ENCODE assay signal across 32 cellular contexts in genomic region chrX:7908821-7909220, GRCh38.
"Had no signal": no experiment of that assay in that cellular context is flagged by ENCODE, and none has a peak within 500 bp of the region (broad histone marks: within the 10 kb centered on the region; RNA-seq: fewer than 3 reads in every experiment).

No MANE protein-coding gene starts in this region.

- H3K27me3 Mint-ChIP-seq: activated B cell treated with CpG ODN at 0.5 μM for 24 hours; activated CD4-positive, alpha-beta memory T cell treated with anti-CD3 and anti-CD28 coated beads for 36 hours; activated CD4-positive, alpha-beta T cell treated with anti-CD3 and anti-CD28 coated beads, Interleukin-2, amount 10 ng/mL, durations not matched to agents 24 days and 14 days; activated CD8-positive, alpha-beta T cell treated with anti-CD3 and anti-CD28 coated beads for 36 hours; activated naive CD8-positive, alpha-beta T cell treated with anti-CD3 and anti-CD28 coated beads for 36 hours; activated T-helper 17 cell treated with anti-CD3 and anti-CD28 coated beads, Interleukin-2, amount 50 U/mL, for 72 hours had no signal

- H3K4me1 Mint-ChIP-seq: activated B cell treated with CpG ODN at 0.5 μM for 24 hours; activated CD4-positive, alpha-beta T cell treated with anti-CD3 and anti-CD28 coated beads, Interleukin-2, amount 10 ng/mL, durations not matched to agents 24 days and 14 days; activated naive CD8-positive, alpha-beta T cell treated with anti-CD3 and anti-CD28 coated beads for 36 hours; activated T-helper 17 cell treated with anti-CD3 and anti-CD28 coated beads, Interleukin-2, amount 50 U/mL, for 72 hours; brain had no signal

- ATAC-seq: activated CD8-positive, alpha-beta T cell treated with anti-CD3 and anti-CD28 coated beads for 36 hours; activated naive CD4-positive, alpha-beta T cell treated with anti-CD3 and anti-CD28 coated beads, Interleukin-2, amount 50 U/mL, for 72 hours; activated T-cell treated with anti-CD3 and anti-CD28 coated beads, Interleukin-2, amount 50 U/mL, for 4 hours; activated T-cell treated with anti-CD3 and anti-CD28 coated beads, Interleukin-2, amount 50 U/mL, for 72 hours; activated T-helper 17 cell treated with anti-CD3 and anti-CD28 coated beads, Interleukin-2, amount 50 U/mL, for 72 hours had no signal

- H3K27ac Mint-ChIP-seq: activated B cell treated with CpG ODN at 0.5 μM for 24 hours; activated CD4-positive, alpha-beta memory T cell treated with anti-CD3 and anti-CD28 coated beads for 36 hours; activated CD4-positive, alpha-beta T cell treated with anti-CD3 and anti-CD28 coated beads, Interleukin-2, amount 10 ng/mL, durations not matched to agents 24 days and 14 days; activated CD8-positive, alpha-beta T cell treated with anti-CD3 and anti-CD28 coated beads for 36 hours; activated naive CD4-positive, alpha-beta T cell treated with anti-CD3 and anti-CD28 coated beads for 36 hours; activated naive CD4-positive, alpha-beta T cell treated with anti-CD3 and anti-CD28 coated beads, Interleukin-2, amount 50 U/mL, for 72 hours; activated naive CD8-positive, alpha-beta T cell treated with anti-CD3 and anti-CD28 coated beads for 36 hours; activated T-cell treated with anti-CD3 and anti-CD28 coated beads, Interleukin-2, amount 50 U/mL, for 72 hours; activated T-helper 1 cell treated with anti-CD3 and anti-CD28 coated beads, Interleukin-12 subunit alpha, Interleukin-12 subunit beta, Interleukin-2, Interleukin-4 antibody, amounts not matched to agents 30 ng/mL and 10 ng/mL and 1 ng/mL, durations not matched to agents 14 hours and 24 hours and 36 hours; activated T-helper 17 cell treated with anti-CD3 and anti-CD28 coated beads, Interleukin-2, amount 50 U/mL, for 72 hours; T-helper 1 cell treated with Interleukin-12 subunit alpha and Interleukin-12 subunit beta and Interleukin-4 antibody, amounts not matched to agents 30 μg/mL and 1 μg/mL, for 36 hours; T-helper 2 cell treated with Interferon-gamma antibody and Interleukin-4, amounts not matched to agents 5 μg/mL and 100 μg/mL, for 36 hours had no signal

- DNase-seq: activated B cell treated with CpG ODN at 0.5 μM for 24 hours; activated CD4-positive, alpha-beta memory T cell treated with anti-CD3 and anti-CD28 coated beads for 36 hours; activated CD4-positive, alpha-beta T cell treated with anti-CD3 and anti-CD28 coated beads for 4 hours; activated CD4-positive, alpha-beta T cell treated with anti-CD3 and anti-CD28 coated beads, Interleukin-2, amount 10 ng/mL, durations not matched to agents 24 days and 14 days; activated CD4-positive, alpha-beta T cell treated with anti-CD3 and anti-CD28 coated beads, Interleukin-2, amount 50 U/mL, for 1 hour; activated CD4-positive, alpha-beta T cell treated with anti-CD3 and anti-CD28 coated beads, Interleukin-2, amount 50 U/mL, for 4 hours; activated CD4-positive, CD25-positive, alpha-beta regulatory T cell treated with anti-CD3 and anti-CD28 coated beads, Interleukin-2, amount 50 U/mL, for 72 hours; activated CD8-positive, alpha-beta memory T cell treated with anti-CD3 and anti-CD28 coated beads, Interleukin-2, amount 50 U/mL, for 4 hours; activated CD8-positive, alpha-beta T cell treated with anti-CD3 and anti-CD28 coated beads for 36 hours; activated effector memory CD4-positive, alpha-beta T cell treated with anti-CD3 and anti-CD28 coated beads, Interleukin-2, amount 50 U/mL, for 16 hours; activated gamma-delta T cell treated with Interleukin-2 at 50 U/mL for 16 hours; activated naive CD4-positive, alpha-beta T cell; activated naive CD4-positive, alpha-beta T cell treated with anti-CD3 and anti-CD28 coated beads for 36 hours; activated naive CD4-positive, alpha-beta T cell treated with anti-CD3 and anti-CD28 coated beads, Interleukin-2, amount 50 U/mL, for 16 hours; activated naive CD8-positive, alpha-beta T cell treated with anti-CD3 and anti-CD28 coated beads for 36 hours; activated T-cell treated with anti-CD3 and anti-CD28 coated beads for 4 hours; activated T-cell treated with anti-CD3 and anti-CD28 coated beads, Interleukin-2, amount 50 U/mL, for 1 hour; activated T-cell treated with anti-CD3 and anti-CD28 coated beads, Interleukin-2, amount 50 U/mL, for 4 hours; activated T-cell treated with anti-CD3 and anti-CD28 coated beads, Interleukin-2, amount 50 U/mL, for 72 hours; adrenal gland; amniotic stem cell; aorta; central memory CD4-positive, alpha-beta T cell; T-helper 1 cell; T-helper 2 cell; T-helper 9 cell had no signal

- H3K9me3 Mint-ChIP-seq: activated B cell treated with CpG ODN at 0.5 μM for 24 hours; activated CD4-positive, alpha-beta memory T cell treated with anti-CD3 and anti-CD28 coated beads for 36 hours; activated CD4-positive, alpha-beta T cell treated with anti-CD3 and anti-CD28 coated beads, Interleukin-2, amount 10 ng/mL, durations not matched to agents 24 days and 14 days; activated CD8-positive, alpha-beta T cell treated with anti-CD3 and anti-CD28 coated beads for 36 hours; activated naive CD4-positive, alpha-beta T cell treated with anti-CD3 and anti-CD28 coated beads for 36 hours; activated naive CD4-positive, alpha-beta T cell treated with anti-CD3 and anti-CD28 coated beads, Interleukin-2, amount 50 U/mL, for 72 hours; activated naive CD8-positive, alpha-beta T cell treated with anti-CD3 and anti-CD28 coated beads for 36 hours; activated T-cell treated with anti-CD3 and anti-CD28 coated beads, Interleukin-2, amount 50 U/mL, for 4 hours; activated T-cell treated with anti-CD3 and anti-CD28 coated beads, Interleukin-2, amount 50 U/mL, for 72 hours; activated T-helper 1 cell treated with anti-CD3 and anti-CD28 coated beads, Interleukin-12 subunit alpha, Interleukin-12 subunit beta, Interleukin-2, Interleukin-4 antibody, amounts not matched to agents 30 ng/mL and 10 ng/mL and 1 ng/mL, durations not matched to agents 14 hours and 24 hours and 36 hours; activated T-helper 17 cell treated with anti-CD3 and anti-CD28 coated beads, Interleukin-2, amount 50 U/mL, for 72 hours; brain; T-helper 1 cell treated with Interleukin-12 subunit alpha and Interleukin-12 subunit beta and Interleukin-4 antibody, amounts not matched to agents 30 μg/mL and 1 μg/mL, for 36 hours; T-helper 2 cell treated with Interferon-gamma antibody and Interleukin-4, amounts not matched to agents 5 μg/mL and 100 μg/mL, for 36 hours had no signal

- H3K4me3 Mint-ChIP-seq: activated B cell treated with CpG ODN at 0.5 μM for 24 hours; activated CD4-positive, alpha-beta memory T cell treated with anti-CD3 and anti-CD28 coated beads for 36 hours; activated CD4-positive, alpha-beta T cell treated with anti-CD3 and anti-CD28 coated beads, Interleukin-2, amount 10 ng/mL, durations not matched to agents 24 days and 14 days; activated CD8-positive, alpha-beta T cell treated with anti-CD3 and anti-CD28 coated beads for 36 hours; activated naive CD4-positive, alpha-beta T cell treated with anti-CD3 and anti-CD28 coated beads for 36 hours; activated naive CD8-positive, alpha-beta T cell treated with anti-CD3 and anti-CD28 coated beads for 36 hours; activated T-cell treated with anti-CD3 and anti-CD28 coated beads, Interleukin-2, amount 50 U/mL, for 4 hours; activated T-cell treated with anti-CD3 and anti-CD28 coated beads, Interleukin-2, amount 50 U/mL, for 72 hours; activated T-helper 1 cell treated with anti-CD3 and anti-CD28 coated beads, Interleukin-12 subunit alpha, Interleukin-12 subunit beta, Interleukin-2, Interleukin-4 antibody, amounts not matched to agents 30 ng/mL and 10 ng/mL and 1 ng/mL, durations not matched to agents 14 hours and 24 hours and 36 hours; activated T-helper 17 cell treated with anti-CD3 and anti-CD28 coated beads, Interleukin-2, amount 50 U/mL, for 72 hours; brain; T-helper 1 cell treated with Interleukin-12 subunit alpha and Interleukin-12 subunit beta and Interleukin-4 antibody, amounts not matched to agents 30 μg/mL and 1 μg/mL, for 36 hours; T-helper 2 cell treated with Interferon-gamma antibody and Interleukin-4, amounts not matched to agents 5 μg/mL and 100 μg/mL, for 36 hours had no signal
